9 cellular contexts compared by ENCODE assay signal in the genomic region with DNA sequence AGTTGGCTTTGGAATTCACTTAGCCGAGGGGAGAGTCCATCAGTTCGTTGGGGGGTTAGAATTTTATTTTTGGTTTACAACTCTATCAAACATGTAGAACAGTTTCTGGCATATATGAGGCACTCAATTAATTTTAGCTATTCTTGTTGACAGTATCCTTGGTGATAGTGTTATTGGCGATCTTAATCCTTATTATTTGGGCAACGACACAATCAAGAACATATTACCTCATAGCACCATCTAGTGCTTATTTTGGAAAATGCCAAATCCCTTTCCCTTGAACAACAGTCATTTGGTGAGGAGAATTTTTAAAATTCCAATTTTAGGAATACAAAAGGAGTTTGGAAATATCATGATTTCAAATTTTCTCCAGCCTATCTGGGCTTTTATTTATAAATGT. TPM values are rescaled to one million over a fixed set of nuclear protein-coding genes. Genes with fewer than 3 reads are reported as not detected.
DNase-seq lines count a peak whose midpoint lies in the region; ATAC-seq, FAIRE-seq and TF ChIP-seq lines count a peak whose summit lies in the region.
"Had no signal": no experiment of that assay in that cellular context is flagged by ENCODE, and none has a peak within 500 bp of the region (broad histone marks: within the 10 kb centered on the region; RNA-seq: fewer than 3 reads in every experiment).

No MANE protein-coding gene starts in this region.

- no peaks in the 10 kb centered on the region for H3K9me3 Mint-ChIP-seq in activated naive CD4-positive, alpha-beta T cell treated with anti-CD3 and anti-CD28 coated beads, Interleukin-2, amount 10 ng/mL, durations not matched to agents 7 days and 5 days

- no peak overlapping the region for H3K4me3 Mint-ChIP-seq in activated naive CD4-positive, alpha-beta T cell treated with anti-CD3 and anti-CD28 coated beads, Interleukin-2, amount 10 ng/mL, durations not matched to agents 7 days and 5 days

- H3K36me3 Mint-ChIP-seq in activated naive CD4-positive, alpha-beta T cell treated with anti-CD3 and anti-CD28 coated beads, Interleukin-2, amount 10 ng/mL, durations not matched to agents 7 days and 5 days, result no peaks in the 10 kb centered on the region

- H2BK5ac ChIP-seq in mesenchymal stem cell (ENCODE audit: low read depth, low read length, poor library complexity, severe bottlenecking) (no peak overlapping the region), mesendoderm (ENCODE audit: low read length) (no peak overlapping the region)

- H4K8ac ChIP-seq in mesenchymal stem cell (ENCODE audit: low read length) (no peak overlapping the region), mesendoderm (ENCODE audit: low read depth, low read length) (no peak overlapping the region)

- TF ChIP-seq CTCF in D721Med (IDR thresholded peaks at IDR 0.05; ENCODE audit: insufficient read depth, missing control alignments), result peak; percentile 59
- TF ChIP-seq CTCF in body of pancreas (IDR thresholded peaks at IDR 0.05), result peak; percentile 15 to 46 (median 42)

- peaks cover 12% of the 10 kb centered on the region for H3K27me3 Mint-ChIP-seq in activated naive CD4-positive, alpha-beta T cell treated with anti-CD3 and anti-CD28 coated beads, Interleukin-2, amount 10 ng/mL, durations not matched to agents 7 days and 5 days

- no peaks in the 10 kb centered on the region for H3K27me3 ChIP-seq in body of pancreas
- peaks cover 0 to 60% of the 10 kb centered on the region in 2 experiments for H3K27me3 ChIP-seq in mesenchymal stem cell (ENCODE audit: control insufficient read depth in 1 of 2, insufficient read depth in 1 of 2, low read length in 2 of 2)
- no peaks in the 10 kb centered on the region for H3K27me3 ChIP-seq in mesendoderm (ENCODE audit: insufficient read depth, low read length, poor library complexity)

- no peak overlapping the region for H3K56ac ChIP-seq in mesendoderm (ENCODE audit: low read length)

- H2AK5ac ChIP-seq in mesenchymal stem cell (ENCODE audit: low read length, severe bottlenecking), result no peak overlapping the region
- H2AK5ac ChIP-seq in mesendoderm (ENCODE audit: low read length), result no peak overlapping the region

- intact Hi-C loops in body of pancreas (cut with DNase I), result no loop called here

- H3K9ac ChIP-seq in mesenchymal stem cell (ENCODE audit: low read length) (peak overlapping the region; percentile 62), mesendoderm (ENCODE audit: low read length) (no peak overlapping the region)

- H3K23ac ChIP-seq in mesenchymal stem cell (ENCODE audit: low read length in 2 of 2), result no peak overlapping the region
- no peak overlapping the region for H3K23ac ChIP-seq in mesendoderm (ENCODE audit: low read length)

- no peak overlapping the region for H2AFZ ChIP-seq in mesenchymal stem cell (ENCODE audit: low read depth, low read length)

- no peaks in the 10 kb centered on the region for H3K79me2 ChIP-seq in mesendoderm (ENCODE audit: control insufficient read depth, insufficient read depth, low read length)

- CTCF ChIA-PET in activated naive CD4-positive, alpha-beta T cell treated with anti-CD3 and anti-CD28 coated beads, Interleukin-2, amount 10 ng/mL, durations not matched to agents 7 days and 5 days (lab: Charles Lee), result no interaction called here

- peak; percentile 66 for FAIRE-seq in D721Med (lab: Jason Lieb, UNC)

- no peak overlapping the region for H2BK12ac ChIP-seq in mesenchymal stem cell (ENCODE audit: low read length in 2 of 2)

- no peak overlapping the region for H3K14ac ChIP-seq in mesenchymal stem cell (ENCODE audit: low read length in 2 of 2)

- no peak for DNase-seq in D721Med (ENCODE audit: insufficient read length, low spot score)
- peak; percentile 25 for DNase-seq in HT-29 (ENCODE audit: low spot score)
- DNase-seq in body of pancreas, result no peak
- no peak for DNase-seq in mesenchymal stem cell
- DNase-seq in NOMO-1 treated with dmso at 0.1 percent for 144 hours (lab: John Stamatoyannopoulos, UW; ENCODE audit: unreplicated experiment), result no peak
- DNase-seq in activated naive CD4-positive, alpha-beta T cell treated with anti-CD3 and anti-CD28 coated beads, Interleukin-2, amount 10 ng/mL, durations not matched to agents 7 days and 5 days, result no peak
- DNase-seq in mesendoderm, result no peak
- DNase-seq: activated CD4-positive, CD25-positive, alpha-beta regulatory T cell had no signal

- no peak overlapping the region for H3K18ac ChIP-seq in mesenchymal stem cell (ENCODE audit: low read depth in 1 of 2, low read length in 2 of 2)
- no peak overlapping the region for H3K18ac ChIP-seq in mesendoderm (ENCODE audit: low read length)

- H2BK120ac ChIP-seq in mesenchymal stem cell (ENCODE audit: low read depth, low read length) (no peak overlapping the region), mesendoderm (ENCODE audit: low read depth, low read length) (no peak overlapping the region)

- H3K27ac Mint-ChIP-seq in activated naive CD4-positive, alpha-beta T cell treated with anti-CD3 and anti-CD28 coated beads, Interleukin-2, amount 10 ng/mL, durations not matched to agents 7 days and 5 days, result no peak overlapping the region

- H3K4ac ChIP-seq in mesenchymal stem cell (ENCODE audit: low read depth in 1 of 2, low read length in 2 of 2) (no peak overlapping the region), mesendoderm (ENCODE audit: low read depth, low read length) (no peak overlapping the region)

- no peak overlapping the region for H4K5ac ChIP-seq in mesendoderm (ENCODE audit: low read length)

- H3K27ac ChIP-seq in body of pancreas, result no peak overlapping the region
- no peak overlapping the region for H3K27ac ChIP-seq in mesenchymal stem cell (ENCODE audit: low read length, poor library complexity, severe bottlenecking)
- no peak overlapping the region for H3K27ac ChIP-seq in mesendoderm (ENCODE audit: low read depth, low read length)

- ATAC-seq in body of pancreas, result no peak
- ATAC-seq in HG03139 (IDR thresholded peaks at IDR 0.05; ENCODE audit: unreplicated experiment), result no peak

- H3K36me3 ChIP-seq in body of pancreas (replicated peaks in 1 of 2; ENCODE audit: insufficient read depth in 1 of 2, low read depth in 2 of 2), result no peaks in the 10 kb centered on the region
- no peaks in the 10 kb centered on the region for H3K36me3 ChIP-seq in mesenchymal stem cell (ENCODE audit: control insufficient read depth in 1 of 2, insufficient read depth in 2 of 2, low read depth in 1 of 2, low read length in 2 of 2)
- no peaks in the 10 kb centered on the region for H3K36me3 ChIP-seq in mesendoderm (ENCODE audit: control insufficient read depth, insufficient read depth, low read length)

- H3K4me1 ChIP-seq in body of pancreas (no peaks in the 10 kb centered on the region), mesenchymal stem cell (ENCODE audit: control insufficient read depth, insufficient read depth, low read depth, low read length) (no peaks in the 10 kb centered on the region), mesendoderm (ENCODE audit: control insufficient read depth, low read depth, low read length) (no peaks in the 10 kb centered on the region)

- WGBS in body of pancreas, 2 donors, result 9 to 17% methylated on average over 4 of the region's 4 CpGs
- no CpG with 5 or more reads among the region's 4 CpGs for WGBS in mesenchymal stem cell
- no CpG with 5 or more reads among the region's 4 CpGs for WGBS in mesendoderm (ENCODE audit: extremely low coverage, insufficient coverage, low lambda C conversion rate)

- no peaks in the 10 kb centered on the region for H3K79me1 ChIP-seq in mesenchymal stem cell (replicated peaks; ENCODE audit: low read length, poor library complexity, severe bottlenecking)
- no peaks in the 10 kb centered on the region for H3K79me1 ChIP-seq in mesendoderm (ENCODE audit: low read length)

- TF ChIP-seq POLR2A in body of pancreas (IDR thresholded peaks at IDR 0.05), result no peak

- H3K4me2 ChIP-seq in mesenchymal stem cell (ENCODE audit: low read length, poor library complexity, severe bottlenecking), result no peak overlapping the region
- H3K4me2 ChIP-seq in mesendoderm (ENCODE audit: low read length), result no peak overlapping the region

- no peak overlapping the region for H2BK15ac ChIP-seq in mesenchymal stem cell (ENCODE audit: low read depth, poor library complexity, severe bottlenecking)
- H2BK15ac ChIP-seq in mesendoderm (replicated peaks; ENCODE audit: low read depth), result no peak overlapping the region

- no peak overlapping the region for H4K91ac ChIP-seq in mesenchymal stem cell (ENCODE audit: low read length)

- H3K4me3 ChIP-seq in body of pancreas (no peak overlapping the region), mesenchymal stem cell (ENCODE audit: insufficient read depth in 1 of 2, low read depth in 1 of 2, low read length in 2 of 2) (no peak overlapping the region), mesendoderm (ENCODE audit: low read length) (no peak overlapping the region)

- H3K9me3 ChIP-seq in body of pancreas, result no peaks in the 10 kb centered on the region
- H3K9me3 ChIP-seq in mesenchymal stem cell (ENCODE audit: control insufficient read depth, low read length), result no peaks in the 10 kb centered on the region

- no peaks in the 10 kb centered on the region for H3K4me1 Mint-ChIP-seq in activated naive CD4-positive, alpha-beta T cell treated with anti-CD3 and anti-CD28 coated beads, Interleukin-2, amount 10 ng/mL, durations not matched to agents 7 days and 5 days

RNA-seq across cellular contexts. Expression of gene PGRMC1, which starts 17.9 kb away (rescaled TPM):
- 169 and 172 TPM in 2 replicates for total RNA-seq in HT-29 (2014; rRNA removed; shearing (Covaris generic))
- total RNA-seq in body of pancreas, result 10 to 100 TPM; 42.5 to 45.8 TPM
- polyA plus RNA-seq in mesenchymal stem cell (2013, experiment 1 of 2), result 85.4 TPM
- polyA plus RNA-seq in mesenchymal stem cell (2013, experiment 2 of 2), result 87.5 TPM
- 252 TPM for polyA plus RNA-seq in mesendoderm (2013, experiment 1 of 2)
- 246 TPM for polyA plus RNA-seq in mesendoderm (2013, experiment 2 of 2)
